Comparison of ENCODE assay signal across 12 cellular contexts in the genomic region with DNA sequence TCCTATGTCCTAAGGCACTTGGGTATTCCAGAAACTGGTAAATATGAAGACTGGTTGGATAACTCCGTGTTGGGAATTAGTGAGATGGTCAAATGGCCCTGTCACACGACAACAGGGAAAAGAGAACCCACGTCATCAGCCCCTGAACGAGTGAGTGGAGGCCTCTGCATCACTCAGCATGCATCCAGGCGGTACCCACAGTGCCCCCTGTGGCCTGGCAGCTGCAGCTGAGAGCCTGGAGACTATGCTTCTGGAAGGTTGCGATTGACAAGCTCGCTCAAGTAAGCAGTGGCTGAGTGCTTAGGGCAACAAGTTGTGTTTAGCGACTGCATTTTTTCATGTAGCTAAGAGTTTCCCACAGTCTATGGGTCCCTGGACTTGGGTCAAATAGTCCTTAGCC. TPM values are rescaled to one million over a fixed set of nuclear protein-coding genes. Genes with fewer than 3 reads are reported as not detected.
A peak's percentile ranks its signal among the peaks of the same experiment; 100 is the strongest.
DNase-seq lines count a peak whose midpoint lies in the region; ATAC-seq and TF ChIP-seq lines count a peak whose summit lies in the region.
"Had no signal": no experiment of that assay in that cellular context is flagged by ENCODE, and none has a peak within 500 bp of the region (broad histone marks: within the 10 kb centered on the region; RNA-seq: fewer than 3 reads in every experiment).

No MANE protein-coding gene starts in this region.

- H3K4me3 Mint-ChIP-seq in WTC11: no peak overlapping the region
- H3K4me3 Mint-ChIP-seq: activated naive CD8-positive, alpha-beta T cell treated with anti-CD3 and anti-CD28 coated beads, Interleukin-2, amount 10 ng/mL, durations not matched to agents 7 days and 5 days had no signal

- no peaks in the 10 kb centered on the region for H3K9me3 Mint-ChIP-seq in WTC11
- H3K9me3 Mint-ChIP-seq: activated naive CD8-positive, alpha-beta T cell treated with anti-CD3 and anti-CD28 coated beads, Interleukin-2, amount 10 ng/mL, durations not matched to agents 7 days and 5 days had no signal

- H3K27me3 Mint-ChIP-seq in WTC11 (ENCODE audit: low read depth): no peaks in the 10 kb centered on the region

- no peak for ATAC-seq in left cardiac atrium
- ATAC-seq in WTC11: peak; percentile 95
- peak; percentile 22 for ATAC-seq in left colon
- ATAC-seq in HG03432 (IDR thresholded peaks at IDR 0.05; ENCODE audit: unreplicated experiment): no peak
- ATAC-seq in GM21390 (IDR thresholded peaks at IDR 0.05; ENCODE audit: unreplicated experiment): no peak
- ATAC-seq: stimulated activated naive CD8-positive, alpha-beta T cell treated with anti-CD3 and anti-CD28 coated beads, Interleukin-15, Interleukin-2, amounts not matched to agents 100 U/mL and 50 U/mL, for 24 hours had no signal

- intact Hi-C loops in left cardiac atrium (cut with DNase I): no loop called here
- intact Hi-C loops in left colon (cut with DNase I, micrococcal nuclease): no loop called here

- peaks cover 2% of the 10 kb centered on the region; the same call in 1 of the 2 replicates for H3K4me1 Mint-ChIP-seq in WTC11
- H3K4me1 Mint-ChIP-seq: activated naive CD8-positive, alpha-beta T cell treated with anti-CD3 and anti-CD28 coated beads, Interleukin-2, amount 10 ng/mL, durations not matched to agents 7 days and 5 days had no signal

- no peak for TF ChIP-seq POLR2A in tibial nerve (IDR thresholded peaks at IDR 0.05)

- DNase-seq in cardiac muscle cell (ENCODE audit: low read depth in 1 of 2, low spot score in 1 of 2) (no peak), left cardiac atrium (no peak), WTC11 (ENCODE audit: low spot score) (peak; percentile 57), left colon (no peak), tibial nerve (ENCODE audit: low spot score in 2 of 2) (no peak), NCI-H526 (lab: John Stamatoyannopoulos, UW) (no peak)
- DNase-seq: activated naive CD8-positive, alpha-beta T cell treated with anti-CD3 and anti-CD28 coated beads, Interleukin-2, amount 10 ng/mL, durations not matched to agents 7 days and 5 days; NCI-H1694 treated with DMSO at 0.1 percent for 48 hours; stimulated activated naive CD8-positive, alpha-beta T cell treated with anti-CD3 and anti-CD28 coated beads, Interleukin-15, Interleukin-2, amounts not matched to agents 100 U/mL and 50 U/mL, for 24 hours; T-helper 9 cell had no signal

- POLR2A ChIA-PET in WTC11 (lab: Charles Lee): interaction anchor here (1.3 to 1.4 kb wide), 2 partner anchors 57 to 96 kb away, joined by 3 read pairs; partner anchors contain the start of genes COL4A1 and COL4A2

- H3K9me3 ChIP-seq in cardiac muscle cell (ENCODE audit: low read depth) (no peaks in the 10 kb centered on the region), tibial nerve (no peaks in the 10 kb centered on the region)

- WGBS in tibial nerve, 2 donors: 81 to 89% methylated on average over 8 of the region's 8 CpGs

- peaks cover 67% of the 10 kb centered on the region for H3K4me1 ChIP-seq in cardiac muscle cell (ENCODE audit: low read depth)
- H3K4me1 ChIP-seq in tibial nerve: peaks cover 0 to 64% (median 22%) of the 10 kb centered on the region in 4 donors

- TF ChIP-seq CTCF in cardiac muscle cell (IDR thresholded peaks at IDR 0.05; ENCODE audit: low read depth, low read length) (peak; percentile 15), WTC11 (IDR thresholded peaks at IDR 0.05) (no peak), tibial nerve (IDR thresholded peaks at IDR 0.05) (no peak)

- H3K4me3 ChIP-seq in cardiac muscle cell (no peak overlapping the region), tibial nerve (no peak overlapping the region)

- H3K27ac ChIP-seq in cardiac muscle cell: peak overlapping the region; percentile 96
- peak overlapping the region in 3 of 4 donors; percentile 3 to 84 (median 81) for H3K27ac ChIP-seq in tibial nerve

- CTCF ChIA-PET in WTC11 (lab: Charles Lee): interaction anchor here (0.7 to 4.3 kb wide), 14 partner anchors 9 to 120 kb away, joined by 3 to 33 read pairs (median 3); no protein-coding TSS in a partner anchor

- no peak overlapping the region for H3K27ac Mint-ChIP-seq in WTC11
- H3K27ac Mint-ChIP-seq: activated naive CD8-positive, alpha-beta T cell treated with anti-CD3 and anti-CD28 coated beads, Interleukin-2, amount 10 ng/mL, durations not matched to agents 7 days and 5 days had no signal

- H3K36me3 ChIP-seq in cardiac muscle cell (no peaks in the 10 kb centered on the region), tibial nerve (peaks cover 0 to 28% (median 0%) of the 10 kb centered on the region in 3 donors)

- H3K27me3 ChIP-seq in cardiac muscle cell (no peaks in the 10 kb centered on the region), tibial nerve (no peaks in the 10 kb centered on the region)

- no peaks in the 10 kb centered on the region for H3K36me3 Mint-ChIP-seq in WTC11
- H3K36me3 Mint-ChIP-seq: activated naive CD8-positive, alpha-beta T cell treated with anti-CD3 and anti-CD28 coated beads, Interleukin-2, amount 10 ng/mL, durations not matched to agents 7 days and 5 days had no signal

- no peak for TF ChIP-seq EP300 in tibial nerve (IDR thresholded peaks at IDR 0.05)

TF ChIP-seq in WTC11, 78 proteins besides CTCF, POLR2A, EP300 and RAD21:
- TF ChIP-seq CDX4 (CRISPR knock-in tag; IDR thresholded peaks at IDR 0.05; ENCODE audit: borderline replicate concordance): no peak
- TF ChIP-seq ZNF416 (CRISPR knock-in tag; IDR thresholded peaks at IDR 0.05): no peak

RNA-seq across cellular contexts. Expression of gene COL4A2, which starts 55.9 kb away (rescaled TPM):
- total RNA-seq in cardiac muscle cell: 285 and 516 TPM in 2 replicates
- polyA plus RNA-seq in cardiac muscle cell: 184 and 277 TPM in 2 replicates
- 100 to 1,000 TPM; 176 to 384 TPM for total RNA-seq in left cardiac atrium
- total RNA-seq in WTC11 (2021): 102 to 109 TPM (median 106 TPM) in 3 replicates
- 10 to 100 TPM; 35.3 to 79.7 TPM for total RNA-seq in left colon
- total RNA-seq in tibial nerve: 100 to 1,000 TPM; 576 to 821 (median 658) TPM
- total RNA-seq: activated naive CD8-positive, alpha-beta T cell treated with anti-CD3 and anti-CD28 coated beads, Interleukin-2, amount 10 ng/mL, durations not matched to agents 7 days and 5 days had no signal

RNA-seq across cellular contexts. Expression of gene COL4A1, which starts 56.1 kb away (rescaled TPM):
- total RNA-seq in cardiac muscle cell (107 and 171 TPM in 2 replicates), left cardiac atrium (100 to 1,000 TPM; 210 to 456 TPM), WTC11 (2021) (75.0 to 89.6 TPM (median 82.3 TPM) in 3 replicates), left colon (10 to 100 TPM; 19.6 to 65.3 TPM), tibial nerve (100 to 1,000 TPM; 385 to 583 (median 526) TPM)
- 73.9 and 95.2 TPM in 2 replicates for polyA plus RNA-seq in cardiac muscle cell
- total RNA-seq: activated naive CD8-positive, alpha-beta T cell treated with anti-CD3 and anti-CD28 coated beads, Interleukin-2, amount 10 ng/mL, durations not matched to agents 7 days and 5 days had no signal

Comparison
In these comparisons a context has a peak if more than half of its experiments do, and no peak if none do; other contexts are left out.
1. ATAC-seq: peak in WTC11 (single experiment) and left colon (single experiment); none in left cardiac atrium (0 of 2), HG03432 (single experiment) and GM21390 (single experiment).